9 cellular contexts compared by ENCODE assay signal in genomic region chr12:51421266-51421884, GRCh38. TPM values are rescaled to one million over a fixed set of nuclear protein-coding genes. Genes with fewer than 3 reads are reported as not detected.
DNase-seq lines count a peak whose midpoint lies in the region; ATAC-seq and TF ChIP-seq lines count a peak whose summit lies in the region.
"Had no signal": no experiment of that assay in that cellular context is flagged by ENCODE, and none has a peak within 500 bp of the region (broad histone marks: within the 10 kb centered on the region; RNA-seq: fewer than 3 reads in every experiment).

No MANE protein-coding gene starts in this region.

- CTCF ChIA-PET in CD8-positive, alpha-beta T cell (lab: Charles Lee): interaction anchor here (0.7 to 8.7 kb wide), 10 partner anchors 9 to 454 kb away, joined by 3 to 66 read pairs (median 4); no protein-coding TSS in a partner anchor
- CTCF ChIA-PET in HCT116 (lab: Charles Lee): interaction anchor here (0.6 to 5.5 kb wide), 18 partner anchors 10 to 819 kb away, joined by 3 to 55 read pairs (median 4); partner anchors contain the start of gene ATF1
- CTCF ChIA-PET in activated CD8-positive, alpha-beta T cell treated with anti-CD3 and anti-CD28 coated beads for 36 hours (lab: Charles Lee): interaction anchor here (0.6 to 8.2 kb wide), 45 partner anchors 8 to 611 kb away, joined by 3 to 170 read pairs (median 4); a partner anchor contains a TSS

- ATAC-seq in CD8-positive, alpha-beta T cell: peak; percentile 24
- peak; percentile 49 for ATAC-seq in HCT116
- peak; percentile 31 for ATAC-seq in activated CD8-positive, alpha-beta T cell treated with anti-CD3 and anti-CD28 coated beads for 36 hours
- no peak for ATAC-seq in HG02678 (IDR thresholded peaks at IDR 0.05; ENCODE audit: unreplicated experiment)
- ATAC-seq in HG03159 (IDR thresholded peaks at IDR 0.05; ENCODE audit: unreplicated experiment): no peak

- H3K9me3 Mint-ChIP-seq in CD8-positive, alpha-beta T cell: no peaks in the 10 kb centered on the region
- no peaks in the 10 kb centered on the region for H3K9me3 Mint-ChIP-seq in activated CD8-positive, alpha-beta T cell treated with anti-CD3 and anti-CD28 coated beads for 36 hours

- BruUV-seq in HCT116 (replicated peaks; lab: Mats Ljungman, UMichigan): no TSS peak

- POLR2A ChIA-PET in CD8-positive, alpha-beta T cell (lab: Charles Lee): no interaction called here
- POLR2A ChIA-PET in HCT116 (lab: Charles Lee): interaction anchor here (1.6 kb wide), 1 partner anchor 402 kb away, joined by 3 read pairs; no protein-coding TSS in a partner anchor
- POLR2A ChIA-PET in activated CD8-positive, alpha-beta T cell treated with anti-CD3 and anti-CD28 coated beads for 36 hours (lab: Charles Lee): interaction anchor here (0.6 to 1.3 kb wide), 2 partner anchors 38 to 111 kb away, joined by 3 to 4 read pairs; no protein-coding TSS in a partner anchor

- H3K27ac Mint-ChIP-seq in CD8-positive, alpha-beta T cell: no peak overlapping the region
- H3K27ac Mint-ChIP-seq in activated CD8-positive, alpha-beta T cell treated with anti-CD3 and anti-CD28 coated beads for 36 hours: no peak overlapping the region

- peaks cover 19% of the 10 kb centered on the region for H3K4me1 Mint-ChIP-seq in CD8-positive, alpha-beta T cell (ENCODE audit: low read depth)
- peaks cover 9% of the 10 kb centered on the region for H3K4me1 Mint-ChIP-seq in activated CD8-positive, alpha-beta T cell treated with anti-CD3 and anti-CD28 coated beads for 36 hours (ENCODE audit: low read depth)

- no peak overlapping the region for H3K4me3 ChIP-seq in CD8-positive, alpha-beta T cell (ENCODE audit: low read depth, low read length)
- H3K4me3 ChIP-seq in HCT116 (replicated peaks in 1 of 2; ENCODE audit: low read depth in 1 of 2, low read length in 2 of 2) (no peak overlapping the region), esophagus squamous epithelium (no peak overlapping the region), neural cell (ENCODE audit: low read length) (no peak overlapping the region)
- H3K4me3 ChIP-seq: SK-N-MC had no signal

- H3K9ac ChIP-seq in HCT116 (ENCODE audit: low read length) (no peak overlapping the region), neural cell (ENCODE audit: low read length) (no peak overlapping the region)

- TF ChIP-seq POLR2A in HCT116 (IDR thresholded peaks at IDR 0.05; ENCODE audit: borderline replicate concordance, extremely low read depth, insufficient read depth, insufficient read length): no peak
- no peak for TF ChIP-seq POLR2A in esophagus squamous epithelium (IDR thresholded peaks at IDR 0.05)

- H2AFZ ChIP-seq in HCT116 (ENCODE audit: low read depth, low read length, poor library complexity, severe bottlenecking): no peak overlapping the region
- H2AFZ ChIP-seq in neural cell (ENCODE audit: low read depth, low read length): no peak overlapping the region

- WGBS in esophagus squamous epithelium, 2 donors: 62 to 66% methylated on average over 5 of the region's 5 CpGs

- intact Hi-C loops in CD8-positive, alpha-beta T cell (cut with DNase I, micrococcal nuclease): loop anchor here (1.0 to 5.0 kb wide), 4 partner anchors 111 to 454 kb away; no protein-coding TSS in a partner anchor
- intact Hi-C loops in HCT116 (cut with micrococcal nuclease) (loop anchor here (1.0 to 2.0 kb wide), 6 partner anchors 111 to 559 kb away; a partner anchor contains a TSS), esophagus squamous epithelium (cut with DNase I) (loop anchor here (5.0 kb wide), 1 partner anchor 106 kb away; no protein-coding TSS in a partner anchor)
- intact Hi-C loops in activated CD8-positive, alpha-beta T cell treated with anti-CD3 and anti-CD28 coated beads for 36 hours (cut with micrococcal nuclease): loop anchor here (2.0 to 5.0 kb wide), 2 partner anchors 111 to 401 kb away; no protein-coding TSS in a partner anchor

- H3K79me2 ChIP-seq in HCT116 (ENCODE audit: insufficient read depth, low read length) (no peaks in the 10 kb centered on the region), neural cell (replicated peaks; ENCODE audit: insufficient read depth, low read length) (peaks cover 14% of the 10 kb centered on the region)

- H3K9me2 ChIP-seq in HCT116 (ENCODE audit: insufficient read depth) (no peaks in the 10 kb centered on the region), neural cell (ENCODE audit: insufficient read depth, low read length) (no peaks in the 10 kb centered on the region)

- peak in 3 of 7 experiments; percentile 13 to 39 (median 25) for DNase-seq in CD8-positive, alpha-beta T cell
- DNase-seq in HCT116 (ENCODE audit: low read depth, low spot score) (peak; percentile 59), NCI-H510A (lab: John Stamatoyannopoulos, UW) (peak; percentile 57), esophagus squamous epithelium (lab: John Stamatoyannopoulos, UW) (no peak)
- DNase-seq in activated CD8-positive, alpha-beta T cell treated with anti-CD3 and anti-CD28 coated beads for 36 hours: peak; percentile 54

- H3K27me3 Mint-ChIP-seq in CD8-positive, alpha-beta T cell (ENCODE audit: low read depth): no peaks in the 10 kb centered on the region
- H3K27me3 Mint-ChIP-seq in activated CD8-positive, alpha-beta T cell treated with anti-CD3 and anti-CD28 coated beads for 36 hours: no peaks in the 10 kb centered on the region

- RAD21 ChIA-PET in HCT116 (lab: Charles Lee; ENCODE audit: low non-redundant PET in 1 of 2, low total read pairs in 2 of 2, uncharacterized antibody in 2 of 2, unreplicated experiment in 2 of 2): interaction anchor here (0.9 to 1.6 kb wide), 5 partner anchors 30 to 454 kb away, joined by 3 to 4 read pairs (median 4); partner anchors contain the start of gene GALNT6 (in 1 of the 2)

- no peaks in the 10 kb centered on the region for H3K36me3 ChIP-seq in CD8-positive, alpha-beta T cell (ENCODE audit: insufficient read depth, low read length)
- no peaks in the 10 kb centered on the region for H3K36me3 ChIP-seq in HCT116 (ENCODE audit: control insufficient read depth in 1 of 2, insufficient read depth in 2 of 2, low read length in 2 of 2)
- no peaks in the 10 kb centered on the region for H3K36me3 ChIP-seq in esophagus squamous epithelium
- H3K36me3 ChIP-seq in neural cell (ENCODE audit: insufficient read depth, low read length): no peaks in the 10 kb centered on the region

- TF ChIP-seq CTCF in CD8-positive, alpha-beta T cell (IDR thresholded peaks at IDR 0.05): peak; percentile 48
- peak; percentile 64 to 83 (median 72) for TF ChIP-seq CTCF in HCT116 (IDR thresholded peaks at IDR 0.05 in 2 of 3, conservative IDR thresholded peaks at IDR 0.05 in 1 of 3; ENCODE audit: borderline replicate concordance in 1 of 3, insufficient read depth in 1 of 3, low read depth in 2 of 3, low read length in 2 of 3)
- TF ChIP-seq CTCF in activated CD8-positive, alpha-beta T cell treated with anti-CD3 and anti-CD28 coated beads for 36 hours (IDR thresholded peaks at IDR 0.05): peak; percentile 83
- peak; percentile 26 to 70 (median 48) for TF ChIP-seq CTCF in esophagus squamous epithelium (IDR thresholded peaks at IDR 0.05)
- peak; percentile 87 for TF ChIP-seq CTCF in neural cell (IDR thresholded peaks at IDR 0.05; ENCODE audit: poor library complexity, severe bottlenecking)

- no peak overlapping the region for H3K4me2 ChIP-seq in HCT116 (ENCODE audit: low read length)
- no peak overlapping the region for H3K4me2 ChIP-seq in neural cell (ENCODE audit: low read length)

- no peaks in the 10 kb centered on the region for H3F3A ChIP-seq in neural cell (ENCODE audit: insufficient read depth, low read length, poor library complexity, severe bottlenecking)

- no peak overlapping the region for H3K4me3 Mint-ChIP-seq in CD8-positive, alpha-beta T cell
- H3K4me3 Mint-ChIP-seq in activated CD8-positive, alpha-beta T cell treated with anti-CD3 and anti-CD28 coated beads for 36 hours: no peak overlapping the region

- TF ChIP-seq RAD21 in HCT116 (IDR thresholded peaks at IDR 0.05; ENCODE audit: low read depth) (peak; percentile 93), neural cell (conservative IDR thresholded peaks at IDR 0.05) (peak; percentile 90)

- H3K4me1 ChIP-seq in CD8-positive, alpha-beta T cell (ENCODE audit: insufficient read depth, low read length): peaks cover 5% of the 10 kb centered on the region
- H3K4me1 ChIP-seq in HCT116 (ENCODE audit: control insufficient read depth in 1 of 2, insufficient read depth in 2 of 2, low read length in 2 of 2) (peaks cover 7 to 9% of the 10 kb centered on the region in 2 experiments; a peak in 2 of 4 replicates), esophagus squamous epithelium (peaks cover 10 to 13% (median 11%) of the 10 kb centered on the region in 3 donors)

- no peak overlapping the region for H3K27ac ChIP-seq in CD8-positive, alpha-beta T cell (ENCODE audit: low read depth, low read length)
- H3K27ac ChIP-seq in HCT116 (ENCODE audit: low read depth, low read length) (no peak overlapping the region), esophagus squamous epithelium (no peak overlapping the region), neural cell (ENCODE audit: low read length) (no peak overlapping the region)
- H3K27ac ChIP-seq: SK-N-MC had no signal

- TF ChIP-seq EP300 in neural cell (conservative IDR thresholded peaks at IDR 0.05; ENCODE audit: poor library complexity, severe bottlenecking): no peak

- no peaks in the 10 kb centered on the region for H3K27me3 ChIP-seq in CD8-positive, alpha-beta T cell (ENCODE audit: insufficient read depth, low read length)
- no peaks in the 10 kb centered on the region for H3K27me3 ChIP-seq in HCT116 (ENCODE audit: insufficient read depth, low read length)
- H3K27me3 ChIP-seq in esophagus squamous epithelium: peaks cover 0 to 85% (median 2%) of the 10 kb centered on the region in 4 donors
- H3K27me3 ChIP-seq in neural cell (ENCODE audit: insufficient read depth, low read depth, low read length): no peaks in the 10 kb centered on the region

- H3K36me3 Mint-ChIP-seq in CD8-positive, alpha-beta T cell: no peaks in the 10 kb centered on the region
- H3K36me3 Mint-ChIP-seq in activated CD8-positive, alpha-beta T cell treated with anti-CD3 and anti-CD28 coated beads for 36 hours (ENCODE audit: low read depth): no peaks in the 10 kb centered on the region

- H3K9me3 ChIP-seq in CD8-positive, alpha-beta T cell (ENCODE audit: low read length): no peaks in the 10 kb centered on the region
- H3K9me3 ChIP-seq in HCT116 (ENCODE audit: control insufficient read depth in 1 of 2, insufficient read depth in 1 of 2, low read depth in 1 of 2, low read length in 2 of 2) (no peaks in the 10 kb centered on the region), esophagus squamous epithelium (no peaks in the 10 kb centered on the region), neural cell (ENCODE audit: low read length) (no peaks in the 10 kb centered on the region)

- H4K20me1 ChIP-seq in HCT116 (ENCODE audit: insufficient read depth): no peaks in the 10 kb centered on the region
- no peaks in the 10 kb centered on the region for H4K20me1 ChIP-seq in neural cell (ENCODE audit: insufficient read depth)

RNA-seq across cellular contexts. Expression of gene SLC4A8, which starts 3.3 kb away (rescaled TPM):
- total RNA-seq in CD8-positive, alpha-beta T cell: 1 to 10 TPM; 1.5 to 2.4 TPM
- total RNA-seq in HCT116 (2021; ENCODE audit: unreplicated experiment) (1.4 TPM), esophagus squamous epithelium (under 1 TPM; 0.04 to 0.22 (median 0.15) TPM)
- 0.40 and 0.75 TPM in 2 replicates for polyA plus RNA-seq in HCT116 (2012)
- 1 to 10 TPM; 1.1 to 2.7 TPM for total RNA-seq in activated CD8-positive, alpha-beta T cell treated with anti-CD3 and anti-CD28 coated beads for 36 hours
- 34.5 and 37.8 TPM in 2 replicates for polyA plus RNA-seq in neural cell
- 134 and 152 TPM in 2 replicates for polyA minus RNA-seq in neural cell

RNA-seq across cellular contexts. Expression of gene GALNT6, which starts 30.2 kb away (rescaled TPM):
- total RNA-seq in CD8-positive, alpha-beta T cell: 10 to 100 TPM; 10.8 to 13.4 TPM
- 16.4 TPM for total RNA-seq in HCT116 (2021; ENCODE audit: unreplicated experiment)
- 8.8 and 11.0 TPM in 2 replicates for polyA plus RNA-seq in HCT116 (2012)
- 10 to 100 TPM; 18.0 to 22.3 TPM for total RNA-seq in activated CD8-positive, alpha-beta T cell treated with anti-CD3 and anti-CD28 coated beads for 36 hours
- 10 to 100 TPM in 2 of 4 donors, 1 to 10 TPM in 2; 1.7 to 26.7 (median 10.2) TPM for total RNA-seq in esophagus squamous epithelium
- not detected in 2 replicates for polyA plus RNA-seq in neural cell
- not detected in 2 replicates for polyA minus RNA-seq in neural cell

Comparison
In these comparisons a context has a peak if more than half of its experiments do, and no peak if none do; other contexts are left out.
1. ATAC-seq: peak in CD8-positive, alpha-beta T cell (single experiment), HCT116 (single experiment) and activated CD8-positive, alpha-beta T cell treated with anti-CD3 and anti-CD28 coated beads for 36 hours (single experiment); none in HG02678 (single experiment) and HG03159 (single experiment).
2. Peak in every context shown above with its lines, with median percentiles within 50 percentile points of each other: CTCF ChIP-seq.